24 cellular contexts compared by ENCODE assay signal in the genomic region with DNA sequence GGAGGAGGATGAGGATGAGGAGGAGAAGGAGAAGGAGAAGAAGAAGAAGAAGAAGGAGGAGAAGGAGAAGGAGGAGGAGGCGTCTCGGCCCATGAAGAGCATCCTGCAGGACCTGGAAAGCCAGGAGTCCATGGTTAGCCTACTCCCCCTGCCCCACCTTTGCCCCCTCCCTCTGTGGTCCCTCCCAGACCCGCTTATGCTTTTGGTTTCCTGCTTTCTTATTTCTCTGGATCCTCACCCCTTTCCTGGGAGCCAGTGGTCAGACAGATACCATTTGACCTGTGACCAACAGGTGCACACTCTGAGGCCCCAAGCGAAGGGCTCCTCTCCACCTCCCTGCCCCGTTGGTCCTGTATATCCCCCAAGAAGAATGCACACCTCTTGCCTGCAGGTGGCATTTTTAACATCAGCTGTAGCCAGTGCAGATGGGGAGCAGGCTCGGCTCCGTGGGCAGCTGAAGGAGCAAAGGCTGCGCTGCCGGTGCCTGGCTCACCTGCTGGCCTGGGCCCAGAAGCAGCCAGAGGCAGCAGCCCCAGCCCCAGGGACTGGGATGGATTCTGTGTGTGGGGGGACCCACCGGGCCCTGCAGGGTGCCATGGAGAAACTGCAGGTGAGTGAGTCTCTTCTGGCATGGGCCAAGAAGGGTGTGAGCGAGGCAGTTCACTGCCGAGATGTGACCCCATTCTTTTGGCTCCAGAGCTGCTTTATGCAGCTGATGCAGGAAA. TPM values are rescaled to one million over a fixed set of nuclear protein-coding genes. Genes with fewer than 3 reads are reported as not detected.
DNase-seq lines count a peak whose midpoint lies in the region; ATAC-seq, FAIRE-seq and TF ChIP-seq lines count a peak whose summit lies in the region.
"Had no signal": no experiment of that assay in that cellular context is flagged by ENCODE, and none has a peak within 500 bp of the region (broad histone marks: within the 10 kb centered on the region; RNA-seq: fewer than 3 reads in every experiment).

No MANE protein-coding gene starts in this region.

- no peak overlapping the region for H4K8ac ChIP-seq in neuronal stem cell (ENCODE audit: low read depth, low read length)

- H3K4me3 ChIP-seq in esophagus muscularis mucosa (no peak overlapping the region), neuronal stem cell (ENCODE audit: low read length in 2 of 2) (no peak overlapping the region), HepG2 (replicated peaks in 1 of 3; ENCODE audit: insufficient read depth in 1 of 3, low read depth in 2 of 3, low read length in 3 of 3) (no peak overlapping the region)
- H3K4me3 ChIP-seq: BLaER1 treated with 17β-estradiol and CSF1 and Interleukin-3, amounts not matched to agents 10 nM and 100 nM had no signal

- TF ChIP-seq CTCF in endothelial cell (IDR thresholded peaks at IDR 0.05; ENCODE audit: unreplicated experiment) (no peak), esophagus muscularis mucosa (IDR thresholded peaks at IDR 0.05) (no peak), osteocyte (IDR thresholded peaks at IDR 0.05) (no peak), HepG2 (CRISPR knock-in tag; IDR thresholded peaks at IDR 0.05) (no peak)

- H2BK12ac ChIP-seq in neuronal stem cell (ENCODE audit: low read length): no peak overlapping the region

- H3K4me1 ChIP-seq in esophagus muscularis mucosa: no peaks in the 10 kb centered on the region
- H3K4me1 ChIP-seq in neuronal stem cell (ENCODE audit: control insufficient read depth in 2 of 2, insufficient read depth in 1 of 2, low read depth in 1 of 2, low read length in 2 of 2): no peaks in the 10 kb centered on the region
- H3K4me1 ChIP-seq in HepG2 (ENCODE audit: insufficient read depth, low read length): no peaks in the 10 kb centered on the region
- H3K4me1 ChIP-seq: BLaER1 treated with 17β-estradiol and CSF1 and Interleukin-3, amounts not matched to agents 10 nM and 100 nM; Caco-2 had no signal

- in situ Hi-C loops in HepG2 (cut with HindIII; ENCODE audit: extremely low pct_ligation_motif_present, low pct_unique_long_range_greater_than_20kb): no loop called here

- CTCF ChIA-PET in HepG2 (lab: Yijun Ruan, JAX; ENCODE audit: low intra/inter-chr PET ratio, low total read pairs): no interaction called here

- TF ChIP-seq POLR2A in esophagus muscularis mucosa (IDR thresholded peaks at IDR 0.05; ENCODE audit: low read depth): no peak
- no peak for TF ChIP-seq POLR2A in HepG2 (IDR thresholded peaks at IDR 0.05; ENCODE audit: insufficient read depth in 1 of 2, low read depth in 2 of 2, low read length in 2 of 2)

- no peak overlapping the region for H4K91ac ChIP-seq in neuronal stem cell (ENCODE audit: low read depth, low read length, poor library complexity)

- no peak for FAIRE-seq in HepG2 (lab: Jason Lieb, UNC)
- FAIRE-seq: A204.1, D721Med, G401.6, GM12891 had no signal

- intact Hi-C loops in esophagus muscularis mucosa (cut with DNase I) (no loop called here), HepG2 (cut with micrococcal nuclease; ENCODE audit: unreplicated experiment) (no loop called here)

- no peak overlapping the region for H2AFZ ChIP-seq in neuronal stem cell (ENCODE audit: low read length)
- H2AFZ ChIP-seq in HepG2 (ENCODE audit: low read length): no peak overlapping the region

- H3K9ac ChIP-seq in neuronal stem cell (ENCODE audit: low read depth, low read length, poor library complexity) (no peak overlapping the region), HepG2 (ENCODE audit: insufficient read depth, low read depth, low read length) (no peak overlapping the region)
- H3K9ac ChIP-seq: BLaER1 treated with 17β-estradiol and CSF1 and Interleukin-3, amounts not matched to agents 10 nM and 100 nM had no signal

- DNase-seq in endothelial cell (ENCODE audit: low spot score): no peak
- DNase-seq in esophagus muscularis mucosa (ENCODE audit: extremely low spot score): peak; percentile 74
- DNase-seq in neuronal stem cell (ENCODE audit: low spot score): no peak
- DNase-seq in osteocyte (ENCODE audit: extremely low spot score, unreplicated experiment): peak; percentile 80
- DNase-seq in HepG2 (ENCODE audit: low spot score): no peak
- DNase-seq in Ammon's horn (ENCODE audit: low spot score): no peak
- DNase-seq: 8988T; ACHN; Caco-2; Calu3; CD4-positive, alpha-beta T cell; CD8-positive, alpha-beta T cell; DMS79 treated with DMSO at 0.1 percent for 48 hours; GF-D8 had no signal

- 87% methylated on average over 10 of the region's 12 CpGs for WGBS in esophagus muscularis mucosa
- WGBS in neuronal stem cell (ENCODE audit: extremely low coverage in 2 of 2, insufficient read length in 2 of 2, insufficient replicate concordance in 1 of 2), 2 donors: no CpG with 5 or more reads among the region's 12 CpGs
- WGBS in HepG2 (ENCODE audit: low lambda C conversion rate): 5% methylated on average over 6 of the region's 12 CpGs

- H3K4me1 Mint-ChIP-seq in endothelial cell (ENCODE audit: unreplicated experiment) (no peaks in the 10 kb centered on the region), osteocyte (ENCODE audit: unreplicated experiment) (no peaks in the 10 kb centered on the region)
- H3K4me1 Mint-ChIP-seq: B cell had no signal

- H3K27ac ChIP-seq in esophagus muscularis mucosa (replicated peaks in 1 of 4): no peak overlapping the region
- no peak overlapping the region for H3K27ac ChIP-seq in neuronal stem cell (replicated peaks; ENCODE audit: low read length)
- no peak overlapping the region for H3K27ac ChIP-seq in HepG2 (ENCODE audit: extremely low read length, insufficient read depth, low read length)
- H3K27ac ChIP-seq: BLaER1 treated with 17β-estradiol and CSF1 and Interleukin-3, amounts not matched to agents 10 nM and 100 nM; C4-2B had no signal

- H3K27ac Mint-ChIP-seq in endothelial cell (ENCODE audit: unreplicated experiment): peak overlapping the region; percentile 30
- no peak overlapping the region for H3K27ac Mint-ChIP-seq in osteocyte (ENCODE audit: unreplicated experiment)
- H3K27ac Mint-ChIP-seq: B cell; CD4-positive, alpha-beta T cell; CD8-positive, alpha-beta T cell had no signal

- H3K4me2 ChIP-seq in neuronal stem cell (ENCODE audit: insufficient read depth, low read length, poor library complexity, severe bottlenecking) (no peak overlapping the region), HepG2 (ENCODE audit: low read depth, low read length) (no peak overlapping the region)
- H3K4me2 ChIP-seq: BLaER1 treated with 17β-estradiol and CSF1 and Interleukin-3, amounts not matched to agents 10 nM and 100 nM had no signal

- no peaks in the 10 kb centered on the region for H3K79me2 ChIP-seq in HepG2 (ENCODE audit: insufficient read depth, low read length)

- no peak for TF ChIP-seq EP300 in esophagus muscularis mucosa (IDR thresholded peaks at IDR 0.05)
- TF ChIP-seq EP300 in HepG2 (IDR thresholded peaks at IDR 0.05; ENCODE audit: low read depth in 2 of 2, low read length in 2 of 2): no peak
- no peak for TF ChIP-seq EP300 in HepG2 (CRISPR knock-in tag; IDR thresholded peaks at IDR 0.05; ENCODE audit: borderline replicate concordance)

- no peak overlapping the region for H2AK5ac ChIP-seq in neuronal stem cell (ENCODE audit: low read depth, low read length)

- no peaks in the 10 kb centered on the region for H3K36me3 ChIP-seq in esophagus muscularis mucosa
- H3K36me3 ChIP-seq in neuronal stem cell (replicated peaks in 1 of 2; ENCODE audit: control insufficient read depth in 2 of 2, insufficient read depth in 2 of 2, low read length in 2 of 2): no peaks in the 10 kb centered on the region
- H3K36me3 ChIP-seq in HepG2 (replicated peaks in 1 of 2; ENCODE audit: control insufficient read depth in 1 of 2, insufficient read depth in 2 of 2, low read length in 2 of 2): no peaks in the 10 kb centered on the region
- H3K36me3 ChIP-seq: BLaER1 treated with 17β-estradiol and CSF1 and Interleukin-3, amounts not matched to agents 10 nM and 100 nM had no signal

- H2BK120ac ChIP-seq in neuronal stem cell (ENCODE audit: low read depth, low read length): no peak overlapping the region

- no peak for TF ChIP-seq RAD21 in HepG2 (CRISPR knock-in tag; IDR thresholded peaks at IDR 0.05)

- ATAC-seq in HG03521 (IDR thresholded peaks at IDR 0.05; ENCODE audit: unreplicated experiment) (no peak), GM21447 (IDR thresholded peaks at IDR 0.05; ENCODE audit: unreplicated experiment) (no peak), HepG2 (no peak)
- ATAC-seq: CD8-positive, alpha-beta T cell had no signal

- H4K20me1 ChIP-seq in HepG2 (ENCODE audit: insufficient read depth, low read length): no peaks in the 10 kb centered on the region
- H4K20me1 ChIP-seq: BLaER1 treated with 17β-estradiol and CSF1 and Interleukin-3, amounts not matched to agents 10 nM and 100 nM had no signal

- peak overlapping the region; percentile 55 for H3K23ac ChIP-seq in neuronal stem cell (ENCODE audit: low read depth, low read length, poor library complexity)

- peaks cover 2% of the 10 kb centered on the region for H3K79me1 ChIP-seq in neuronal stem cell (ENCODE audit: low read depth, low read length)

- H3K9me3 ChIP-seq in esophagus muscularis mucosa (no peaks in the 10 kb centered on the region), neuronal stem cell (replicated peaks in 1 of 2; ENCODE audit: control insufficient read depth in 2 of 2, insufficient read depth in 1 of 2, low read depth in 1 of 2, low read length in 2 of 2) (peaks cover 0 to 76% of the 10 kb centered on the region in 2 donors), HepG2 (ENCODE audit: low read length) (peaks cover 96% of the 10 kb centered on the region)
- H3K9me3 ChIP-seq: Caco-2 had no signal

- H3K4me3 Mint-ChIP-seq in endothelial cell (ENCODE audit: unreplicated experiment) (no peak overlapping the region), osteocyte (ENCODE audit: unreplicated experiment) (no peak overlapping the region)
- H3K4me3 Mint-ChIP-seq: B cell; CD4-positive, alpha-beta T cell; CD8-positive, alpha-beta T cell had no signal

- no peak overlapping the region for H3K18ac ChIP-seq in neuronal stem cell (ENCODE audit: low read length)

- H3K27me3 Mint-ChIP-seq in endothelial cell (ENCODE audit: unreplicated experiment) (peaks cover 29% of the 10 kb centered on the region), osteocyte (ENCODE audit: unreplicated experiment) (no peaks in the 10 kb centered on the region)
- H3K27me3 Mint-ChIP-seq: B cell had no signal

- no peak overlapping the region for H2BK15ac ChIP-seq in neuronal stem cell (ENCODE audit: low read length)

- POLR2A ChIA-PET in HepG2 (lab: Yijun Ruan, JAX): no interaction called here

- H3K14ac ChIP-seq in neuronal stem cell (ENCODE audit: low read length): no peak overlapping the region

- BruUV-seq in HepG2 (replicated peaks; lab: Mats Ljungman, UMichigan): no TSS peak

- no peak overlapping the region for H2BK5ac ChIP-seq in neuronal stem cell (ENCODE audit: low read length)

- H3K9me3 Mint-ChIP-seq in endothelial cell (ENCODE audit: unreplicated experiment): peaks cover 54% of the 10 kb centered on the region
- peaks cover 40% of the 10 kb centered on the region for H3K9me3 Mint-ChIP-seq in osteocyte (ENCODE audit: unreplicated experiment)
- H3K9me3 Mint-ChIP-seq: CD4-positive, alpha-beta T cell had no signal

- H3K27me3 ChIP-seq in esophagus muscularis mucosa (peaks cover 0 to 58% (median 0%) of the 10 kb centered on the region in 4 donors), neuronal stem cell (ENCODE audit: control insufficient read depth in 3 of 3, insufficient read depth in 3 of 3, low read depth in 1 of 3, low read length in 3 of 3) (no peaks in the 10 kb centered on the region), HepG2 (ENCODE audit: control insufficient read depth in 1 of 2, insufficient read depth in 2 of 2, low read length in 2 of 2) (no peaks in the 10 kb centered on the region)
- H3K27me3 ChIP-seq: BLaER1 treated with 17β-estradiol and CSF1 and Interleukin-3, amounts not matched to agents 10 nM and 100 nM had no signal

- H3K36me3 Mint-ChIP-seq in endothelial cell (ENCODE audit: low read depth, unreplicated experiment): peaks cover 36% of the 10 kb centered on the region
- H3K36me3 Mint-ChIP-seq in osteocyte (ENCODE audit: unreplicated experiment): peaks cover 5% of the 10 kb centered on the region
- H3K36me3 Mint-ChIP-seq: CD8-positive, alpha-beta T cell had no signal

- no peak overlapping the region for H3K4ac ChIP-seq in neuronal stem cell (ENCODE audit: low read length)

RNA-seq across cellular contexts. Expression of gene ZNF492, which starts 32.1 kb away (rescaled TPM):
- total RNA-seq in endothelial cell (ENCODE audit: unreplicated experiment) (not detected), esophagus muscularis mucosa (under 1 TPM; under 0.01 to 0.42 (median 0.15) TPM), osteocyte (not detected in 2 replicates), HepG2 (2016; rRNA removed; fragmentation: Illumina TruSeq; extraction: Trizol) (not detected in 2 replicates)
- polyA plus RNA-seq in neuronal stem cell (2013, experiment 1 of 2): not detected
- polyA plus RNA-seq in neuronal stem cell (2013, experiment 2 of 2): not detected
- total RNA-seq in HepG2 (2016; cell fraction: cytosol; rRNA removed; fragmentation: Illumina TruSeq; extraction: Trizol; ENCODE audit: low read depth): not detected in 2 replicates
- total RNA-seq in HepG2 (2016; cell fraction: insoluble cytoplasmic fraction; rRNA removed; fragmentation: Illumina TruSeq; extraction: Trizol): not detected in 2 replicates
- total RNA-seq in HepG2 (2016; cell fraction: membrane; rRNA removed; fragmentation: Illumina TruSeq; extraction: Trizol): not detected in 2 replicates
- not detected in 2 replicates for total RNA-seq in HepG2 (2016; cell fraction: nucleus; rRNA removed; fragmentation: Illumina TruSeq; extraction: Trizol)
- polyA plus RNA-seq in HepG2 (2011; rRNA removed): not detected in 2 replicates
- not detected in 2 replicates for polyA plus RNA-seq in HepG2 (2011; cell fraction: cytosol; rRNA removed)
- not detected in 2 replicates for polyA plus RNA-seq in HepG2 (2011; cell fraction: nucleus; rRNA removed)
- polyA plus RNA-seq in HepG2 (2012): not detected in 2 replicates
- not detected in 2 replicates for polyA plus RNA-seq in HepG2 (2016; cell fraction: cytosol; fragmentation: Illumina TruSeq; extraction: Trizol; ENCODE audit: low read depth)
- polyA plus RNA-seq in HepG2 (2016; cell fraction: insoluble cytoplasmic fraction; fragmentation: Illumina TruSeq; extraction: Trizol; ENCODE audit: low read depth): not detected in 2 replicates
- not detected in 2 replicates for polyA plus RNA-seq in HepG2 (2016; cell fraction: membrane; fragmentation: Illumina TruSeq; extraction: Trizol; ENCODE audit: low read depth)
- polyA plus RNA-seq in HepG2 (2016; cell fraction: nucleus; fragmentation: Illumina TruSeq; extraction: Trizol; ENCODE audit: insufficient read depth, low read depth): not detected in 2 replicates
- not detected in 2 replicates for polyA minus RNA-seq in HepG2 (2011; rRNA and poly(A)+ RNA removed; ENCODE audit: low replicate concordance)
- polyA minus RNA-seq in HepG2 (2011; cell fraction: cytosol; rRNA and poly(A)+ RNA removed): not detected in 2 replicates
- not detected in 2 replicates for polyA minus RNA-seq in HepG2 (2011; cell fraction: nucleus; rRNA and poly(A)+ RNA removed)
- total RNA-seq: A673, Caco-2, Calu3 had no signal

Comparison
In these comparisons a context has a peak if more than half of its experiments do, and no peak if none do; other contexts are left out.
1. DNase-seq: peak in esophagus muscularis mucosa (single experiment) and osteocyte (single experiment); none in endothelial cell (single experiment), neuronal stem cell (single experiment), HepG2 (single experiment) and Ammon's horn (single experiment).